Comparison of ENCODE assay signal across 16 cellular contexts in genomic region chr1:61776091-61776490, GRCh38. TPM values are rescaled to one million over a fixed set of nuclear protein-coding genes. Genes with fewer than 3 reads are reported as not detected.
DNase-seq lines count a peak whose midpoint lies in the region; ATAC-seq, FAIRE-seq and TF ChIP-seq lines count a peak whose summit lies in the region.
"Had no signal": no experiment of that assay in that cellular context is flagged by ENCODE, and none has a peak within 500 bp of the region (broad histone marks: within the 10 kb centered on the region; RNA-seq: fewer than 3 reads in every experiment).

No MANE protein-coding gene starts in this region.

- no peak overlapping the region for H2BK15ac ChIP-seq in neuronal stem cell (ENCODE audit: low read length)

- no peak overlapping the region for H4K8ac ChIP-seq in neuronal stem cell (ENCODE audit: low read depth, low read length)

- no peak overlapping the region; the same call in 1 of the 2 replicates for H3K9ac ChIP-seq in OCI-LY1 (ENCODE audit: low read length)
- H3K9ac ChIP-seq in neuronal stem cell (ENCODE audit: low read depth, low read length, poor library complexity), result no peak overlapping the region
- H3K9ac ChIP-seq: BLaER1 treated with 17β-estradiol and CSF1 and Interleukin-3, amounts not matched to agents 10 nM and 100 nM had no signal

- no peaks in the 10 kb centered on the region for H3K79me2 ChIP-seq in OCI-LY1 (ENCODE audit: insufficient read depth, low read length)

- no peak overlapping the region for H3K4ac ChIP-seq in neuronal stem cell (ENCODE audit: low read length)

- peak overlapping the region; percentile 24 for H3K27ac ChIP-seq in HL-60 (replicated peaks)
- peak overlapping the region; percentile 75 for H3K27ac ChIP-seq in OCI-LY1 (ENCODE audit: low read depth, low read length, poor library complexity, severe bottlenecking)
- no peak overlapping the region for H3K27ac ChIP-seq in neuronal stem cell (replicated peaks; ENCODE audit: low read length)
- H3K27ac ChIP-seq: BLaER1 treated with 17β-estradiol and CSF1 and Interleukin-3, amounts not matched to agents 10 nM and 100 nM had no signal

- H3K4me2 ChIP-seq in OCI-LY1 (ENCODE audit: low read length) (no peak overlapping the region), neuronal stem cell (ENCODE audit: insufficient read depth, low read length, poor library complexity, severe bottlenecking) (no peak overlapping the region)
- H3K4me2 ChIP-seq: BLaER1 treated with 17β-estradiol and CSF1 and Interleukin-3, amounts not matched to agents 10 nM and 100 nM had no signal

- H2AK5ac ChIP-seq in neuronal stem cell (ENCODE audit: low read depth, low read length), result no peak overlapping the region

- no peaks in the 10 kb centered on the region for H3K27me3 ChIP-seq in HL-60 (ENCODE audit: insufficient read depth, poor library complexity, severe bottlenecking)
- no peaks in the 10 kb centered on the region for H3K27me3 ChIP-seq in OCI-LY1 (ENCODE audit: insufficient read depth, low read length)
- peaks cover 0 to 3% (median 0%) of the 10 kb centered on the region in 3 experiments for H3K27me3 ChIP-seq in neuronal stem cell (ENCODE audit: control insufficient read depth in 3 of 3, insufficient read depth in 3 of 3, low read depth in 1 of 3, low read length in 3 of 3)
- H3K27me3 ChIP-seq: BLaER1 treated with 17β-estradiol and CSF1 and Interleukin-3, amounts not matched to agents 10 nM and 100 nM had no signal

- H3K79me1 ChIP-seq in neuronal stem cell (ENCODE audit: low read depth, low read length), result no peaks in the 10 kb centered on the region

- no CpG with 5 or more reads among the region's 2 CpGs for whole genome bisulfite sequencing in neuronal stem cell (ENCODE audit: extremely low coverage in 2 of 2, insufficient read length in 2 of 2, insufficient replicate concordance in 1 of 2), 2 donors

- H3F3A ChIP-seq in OCI-LY1 (ENCODE audit: insufficient read depth, low read length), result no peaks in the 10 kb centered on the region

- H3K36me3 ChIP-seq in OCI-LY1 (ENCODE audit: insufficient read depth, low read length) (no peaks in the 10 kb centered on the region), neuronal stem cell (replicated peaks in 1 of 2; ENCODE audit: control insufficient read depth in 2 of 2, insufficient read depth in 2 of 2, low read length in 2 of 2) (no peaks in the 10 kb centered on the region)
- H3K36me3 ChIP-seq: BLaER1 treated with 17β-estradiol and CSF1 and Interleukin-3, amounts not matched to agents 10 nM and 100 nM; HAP-1 had no signal

- ATAC-seq in HG02973 (IDR thresholded peaks at IDR 0.05; ENCODE audit: unreplicated experiment), result no peak

- TF ChIP-seq CTCF in HL-60 (IDR thresholded peaks at IDR 0.05; ENCODE audit: insufficient read depth, low read length) (no peak), OCI-LY1 (IDR thresholded peaks at IDR 0.05; ENCODE audit: low read length) (no peak)

- H2BK120ac ChIP-seq in neuronal stem cell (ENCODE audit: low read depth, low read length), result no peak overlapping the region

- H3K4me3 ChIP-seq in HL-60 (replicated peaks; ENCODE audit: insufficient read depth, low read length) (no peak overlapping the region), OCI-LY1 (ENCODE audit: low read depth, low read length, poor library complexity, severe bottlenecking) (no peak overlapping the region), neuronal stem cell (ENCODE audit: low read length in 2 of 2) (no peak overlapping the region)
- H3K4me3 ChIP-seq: BLaER1 treated with 17β-estradiol and CSF1 and Interleukin-3, amounts not matched to agents 10 nM and 100 nM; HAP-1 had no signal

- H3K18ac ChIP-seq in neuronal stem cell (ENCODE audit: low read length), result no peak overlapping the region

- no peaks in the 10 kb centered on the region for H4K20me1 ChIP-seq in OCI-LY1 (ENCODE audit: insufficient read depth, low read length)
- H4K20me1 ChIP-seq: BLaER1 treated with 17β-estradiol and CSF1 and Interleukin-3, amounts not matched to agents 10 nM and 100 nM had no signal

- no peaks in the 10 kb centered on the region for H3K9me2 ChIP-seq in OCI-LY1 (ENCODE audit: low read depth, low read length)

- no peak overlapping the region for H2AFZ ChIP-seq in OCI-LY1 (ENCODE audit: low read length)
- peak overlapping the region; percentile 45 for H2AFZ ChIP-seq in neuronal stem cell (ENCODE audit: low read length)

- H3K23ac ChIP-seq in neuronal stem cell (ENCODE audit: low read depth, low read length, poor library complexity), result no peak overlapping the region

- H4K91ac ChIP-seq in neuronal stem cell (ENCODE audit: low read depth, low read length, poor library complexity), result no peak overlapping the region

- no peak overlapping the region for H2BK12ac ChIP-seq in neuronal stem cell (ENCODE audit: low read length)

- H2BK5ac ChIP-seq in neuronal stem cell (ENCODE audit: low read length), result no peak overlapping the region

- no peak for TF ChIP-seq POLR2A in erythroblast (IDR thresholded peaks at IDR 0.05; ENCODE audit: low read length)

- H3K9me3 ChIP-seq in OCI-LY1 (ENCODE audit: low read length) (no peaks in the 10 kb centered on the region), neuronal stem cell (replicated peaks in 1 of 2; ENCODE audit: control insufficient read depth in 2 of 2, insufficient read depth in 1 of 2, low read depth in 1 of 2, low read length in 2 of 2) (no peaks in the 10 kb centered on the region)
- H3K9me3 ChIP-seq: BLaER1 treated with 17β-estradiol and CSF1 and Interleukin-3, amounts not matched to agents 10 nM and 100 nM; HAP-1 had no signal

- no peak for FAIRE-seq in GM19239 (lab: Jason Lieb, UNC)
- FAIRE-seq: GM12892, H1 had no signal

- H3K4me1 ChIP-seq in OCI-LY1 (ENCODE audit: insufficient read depth, low read length, severe bottlenecking), result peaks cover 13% of the 10 kb centered on the region
- no peaks in the 10 kb centered on the region for H3K4me1 ChIP-seq in neuronal stem cell (ENCODE audit: control insufficient read depth in 2 of 2, insufficient read depth in 1 of 2, low read depth in 1 of 2, low read length in 2 of 2)

- DNase-seq in HL-60 (ENCODE audit: low read depth in 1 of 2, low spot score in 1 of 2) (peak in 1 of 2 experiments; percentile 25), NAMALWA (ENCODE audit: low spot score) (peak; percentile 31), neuronal stem cell (ENCODE audit: low spot score) (no peak), GM19239 (ENCODE audit: insufficient read length, low spot score) (no peak), erythroblast (lab: John Stamatoyannopoulos, UW) (no peak), NCI-H1105 treated with DMSO at 0.1 percent for 48 hours (lab: John Stamatoyannopoulos, UW) (no peak)
- DNase-seq: ACHN; CD4-positive, alpha-beta T cell; DMS79 treated with DMSO at 0.1 percent for 48 hours; GDM1 had no signal

- H3K14ac ChIP-seq in neuronal stem cell (ENCODE audit: low read length), result no peak overlapping the region

RNA-seq across cellular contexts. Expression of gene PATJ, which starts 33.8 kb away (rescaled TPM):
- polyA plus RNA-seq in neuronal stem cell (2013, experiment 1 of 2), result 6.8 TPM
- polyA plus RNA-seq in neuronal stem cell (2013, experiment 2 of 2), result 6.3 TPM

RNA-seq across cellular contexts. Expression of gene TM2D1, which starts 51.1 kb away (rescaled TPM):
- polyA plus RNA-seq in neuronal stem cell (2013, experiment 1 of 2), result 30.1 TPM
- polyA plus RNA-seq in neuronal stem cell (2013, experiment 2 of 2), result 29.3 TPM
